16 cellular contexts compared by ENCODE assay signal in the genomic region with DNA sequence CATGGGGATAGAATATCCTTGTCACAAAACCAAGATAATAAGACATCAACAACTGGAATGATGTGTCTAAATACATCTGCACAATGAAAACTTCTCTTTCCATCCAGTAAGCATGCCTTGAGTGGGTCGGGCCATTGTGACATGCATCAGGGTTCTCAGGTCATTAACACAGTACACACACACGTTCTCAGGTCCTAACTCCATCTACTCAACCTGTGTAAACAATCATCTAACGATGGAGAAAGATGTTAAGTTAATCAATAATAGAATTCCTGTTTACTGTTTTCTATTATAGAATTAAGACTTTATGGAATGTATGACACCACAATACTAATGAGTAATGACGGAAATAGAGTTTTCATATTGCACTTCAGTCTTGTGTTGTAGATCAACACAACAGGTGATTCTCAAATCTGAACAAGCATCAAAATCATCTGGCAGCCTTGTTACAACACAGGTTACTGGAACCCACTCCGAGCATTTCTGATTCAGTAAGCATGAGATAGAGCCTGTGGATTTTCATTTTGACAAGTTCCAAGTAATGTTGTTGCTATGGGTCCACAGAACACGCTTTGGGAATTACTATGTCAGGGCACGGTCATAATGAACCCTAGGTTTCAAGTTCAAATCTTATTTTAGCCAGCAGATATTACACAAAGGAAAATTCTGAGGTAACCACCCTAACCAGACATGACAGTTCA. TPM values are rescaled to one million over a fixed set of nuclear protein-coding genes. Genes with fewer than 3 reads are reported as not detected.
"Had no signal": no experiment of that assay in that cellular context is flagged by ENCODE, and none has a peak within 500 bp of the region (broad histone marks: within the 10 kb centered on the region; RNA-seq: fewer than 3 reads in every experiment).

No MANE protein-coding gene starts in this region.

- H3K36me3 ChIP-seq: cardiac muscle cell, sigmoid colon had no signal

- H3K27ac ChIP-seq: cardiac muscle cell, parathyroid adenoma, sigmoid colon had no signal

- ATAC-seq: effector memory CD8-positive, alpha-beta T cell; left colon; stimulated activated memory B cell treated with anti-CD40 and anti-IgM and Interleukin-4, amounts not matched to agents 10 μg/mL and 1 μg/mL and 100 μg/mL, for 72 hours had no signal

- FAIRE-seq: TTC549 had no signal

- H3K4me1 ChIP-seq: parathyroid adenoma, sigmoid colon had no signal

- DNase-seq: activated CD4-positive, alpha-beta T cell treated with anti-CD3 and anti-CD28 coated beads for 4 hours; effector memory CD8-positive, alpha-beta T cell; left colon; sigmoid colon; stimulated activated CD4-positive, alpha-beta T cell treated with anti-CD3 and anti-CD28 coated beads, Interleukin-4, amount 100 ng/mL, for 24 hours had no signal

- H3K9me3 ChIP-seq: sigmoid colon had no signal

- H3K9ac ChIP-seq: parathyroid adenoma had no signal

- H2AFZ ChIP-seq: parathyroid adenoma had no signal

- H3K79me2 ChIP-seq: parathyroid adenoma had no signal

- H3K4me3 ChIP-seq: cardiac muscle cell, sigmoid colon had no signal

- H3K27me3 ChIP-seq: cardiac muscle cell, sigmoid colon had no signal

RNA-seq across cellular contexts. Expression of a gene that starts 40.3 kb away (rescaled TPM):
- total RNA-seq: activated T-helper 1 cell treated with anti-CD3 and anti-CD28 coated beads, Interleukin-12 subunit alpha, Interleukin-12 subunit beta, Interleukin-2, Interleukin-4 antibody, amounts not matched to agents 30 ng/mL and 10 ng/mL and 1 ng/mL, durations not matched to agents 14 hours and 24 hours and 36 hours; chondrocyte; dermis microvascular lymphatic vessel endothelial cell; fibroblast of villous mesenchyme; glomerular endothelial cell; lung microvascular endothelial cell; natural killer cell treated with Interleukin-12 subunit alpha and Interleukin-12 subunit beta and Interleukin-15 and Interleukin-18, amount 100 ng/mL, for 72 hours had no signal
